ENCODE assay signal across 28 cellular contexts in the genomic region with DNA sequence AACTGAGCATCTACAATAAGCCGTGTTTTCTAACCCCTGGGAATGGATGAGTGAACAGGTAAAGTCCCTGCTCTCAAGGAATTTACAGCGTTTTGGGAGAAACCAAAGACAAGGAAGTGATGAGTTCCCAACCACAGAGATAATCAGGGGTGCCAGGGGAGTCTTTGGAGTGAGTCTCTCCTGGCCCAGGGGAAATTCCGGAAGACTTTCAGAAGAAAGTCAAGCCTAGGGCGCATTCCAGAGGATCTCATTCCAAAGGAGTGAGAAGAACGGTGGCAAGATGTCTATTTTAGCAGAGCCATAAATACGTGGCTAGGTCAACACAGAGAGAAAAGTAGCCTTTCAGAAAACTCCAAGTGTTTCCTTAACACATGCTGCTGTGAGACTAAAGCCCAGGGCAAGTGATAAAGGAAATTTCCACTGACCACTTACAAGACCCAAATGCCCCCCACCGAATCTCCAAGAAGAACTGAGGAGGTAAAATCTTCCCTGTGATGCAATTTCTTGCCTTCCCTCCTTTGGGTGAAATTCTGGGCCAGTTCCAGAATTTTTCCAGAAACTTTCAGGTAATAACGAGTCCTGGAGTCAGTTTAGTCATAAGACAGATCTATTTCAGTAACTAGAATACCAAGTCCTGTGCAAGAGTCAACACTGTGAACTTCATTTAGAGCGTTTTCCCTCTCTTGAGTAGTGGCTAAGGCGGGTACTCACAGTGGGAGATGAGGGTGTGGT.
DNase-seq lines count a peak whose midpoint lies in the region; ATAC-seq, FAIRE-seq and TF ChIP-seq lines count a peak whose summit lies in the region.
"Had no signal": no experiment of that assay in that cellular context is flagged by ENCODE, and none has a peak within 500 bp of the region (broad histone marks: within the 10 kb centered on the region; RNA-seq: fewer than 3 reads in every experiment).

No MANE protein-coding gene starts in this region.

- TF ChIP-seq CTCF in Caco-2 (IDR thresholded peaks at IDR 0.05; ENCODE audit: insufficient read depth in 1 of 2, low read depth in 1 of 2, low read length in 1 of 2, severe bottlenecking in 1 of 2, unreplicated experiment in 1 of 2), result no peak
- no peak for TF ChIP-seq CTCF in choroid plexus epithelial cell (conservative IDR thresholded peaks at IDR 0.05; ENCODE audit: low read depth, low read length)

- intact Hi-C loops in Caco-2 (cut with micrococcal nuclease; ENCODE audit: unreplicated experiment), result no loop called here

- POLR2A ChIA-PET in Caco-2 (lab: Charles Lee), result no interaction called here

- H3K9me3 ChIP-seq in Caco-2, result no peaks in the 10 kb centered on the region
- H3K9me3 ChIP-seq: BE2C, esophagus squamous epithelium, gastroesophageal sphincter, right atrium auricular region, tibial artery had no signal

- FAIRE-seq in frontal cortex (lab: Jason Lieb, UNC), result no peak
- FAIRE-seq: colon had no signal

- peaks cover 19% of the 10 kb centered on the region for H3K4me1 Mint-ChIP-seq in Caco-2 (ENCODE audit: low read depth, unreplicated experiment)
- H3K4me1 Mint-ChIP-seq: activated naive CD4-positive, alpha-beta T cell treated with anti-CD3 and anti-CD28 coated beads, Interleukin-2, amount 10 ng/mL, durations not matched to agents 7 days and 5 days; brain; CD8-positive, alpha-beta memory T cell had no signal

- BruUV-seq in Caco-2 (replicated peaks; lab: Mats Ljungman, UMichigan), result no TSS peak

- H3K9me3 Mint-ChIP-seq in Caco-2 (ENCODE audit: unreplicated experiment), result peaks cover 8% of the 10 kb centered on the region
- H3K9me3 Mint-ChIP-seq: activated naive CD4-positive, alpha-beta T cell treated with anti-CD3 and anti-CD28 coated beads, Interleukin-2, amount 10 ng/mL, durations not matched to agents 7 days and 5 days had no signal

- no peaks in the 10 kb centered on the region for H3K27me3 ChIP-seq in Caco-2 (replicated peaks; ENCODE audit: control insufficient read depth, insufficient read depth, low read length)
- H3K27me3 ChIP-seq: BE2C, esophagus squamous epithelium, gastroesophageal sphincter, right atrium auricular region, tibial artery had no signal

- H3K4me3 ChIP-seq in Caco-2 (ENCODE audit: low read depth, low read length), result no peak overlapping the region
- no peak overlapping the region for H3K4me3 ChIP-seq in choroid plexus epithelial cell (ENCODE audit: low read depth, low read length)
- H3K4me3 ChIP-seq: esophagus squamous epithelium, gastroesophageal sphincter, lung, right atrium auricular region, smooth muscle cell, tibial artery had no signal

- no peaks in the 10 kb centered on the region for H3K36me3 Mint-ChIP-seq in Caco-2 (ENCODE audit: insufficient read depth, unreplicated experiment)
- H3K36me3 Mint-ChIP-seq: activated naive CD4-positive, alpha-beta T cell treated with anti-CD3 and anti-CD28 coated beads, Interleukin-2, amount 10 ng/mL, durations not matched to agents 7 days and 5 days; brain had no signal

- CTCF ChIA-PET in Caco-2 (lab: Charles Lee), result no interaction called here

- peak; percentile 10 to 51 for DNase-seq in Caco-2
- peak; percentile 41 for DNase-seq in LoVo (ENCODE audit: low spot score)
- DNase-seq in choroid plexus epithelial cell (ENCODE audit: low read depth), result peak; percentile 8
- DNase-seq in kidney tubule cell (ENCODE audit: low spot score), result peak; percentile 98
- DNase-seq in activated CD8-positive, alpha-beta memory T cell treated with anti-CD3 and anti-CD28 coated beads, Interleukin-2, amount 50 U/mL, for 48 hours, result no peak
- DNase-seq in frontal cortex (ENCODE audit: low spot score in 2 of 2), result no peak
- DNase-seq: activated CD4-positive, alpha-beta T cell treated with anti-CD3 and anti-CD28 coated beads, Interleukin-2, amount 50 U/mL, for 4 hours; activated CD4-positive, CD25-positive, alpha-beta regulatory T cell; activated naive CD4-positive, alpha-beta T cell treated with anti-CD3 and anti-CD28 coated beads, Interleukin-2, amount 10 ng/mL, durations not matched to agents 7 days and 5 days; BE2C; CD8-positive, alpha-beta memory T cell; DMS153; effector memory CD8-positive, alpha-beta T cell; esophagus squamous epithelium; NCI-H1694; NCI-H2171; NCI-H524; stimulated activated CD4-positive, alpha-beta T cell treated with anti-CD3 and anti-CD28 coated beads, Interleukin-1b, Interleukin-23, amount 100 ng/mL, for 48 hours; tibial artery had no signal

- peaks cover 10% of the 10 kb centered on the region; the same call in 1 of the 2 replicates for H3K4me1 ChIP-seq in Caco-2
- H3K4me1 ChIP-seq: BE2C, esophagus squamous epithelium, gastroesophageal sphincter, parathyroid adenoma, right atrium auricular region had no signal

- no peaks in the 10 kb centered on the region for H3K36me3 ChIP-seq in Caco-2 (ENCODE audit: control insufficient read depth, insufficient read depth, low read length)
- H3K36me3 ChIP-seq: BE2C, esophagus squamous epithelium, gastroesophageal sphincter, right atrium auricular region, tibial artery had no signal

- peaks cover 3% of the 10 kb centered on the region for H3K27me3 Mint-ChIP-seq in Caco-2 (ENCODE audit: insufficient read depth, unreplicated experiment)
- H3K27me3 Mint-ChIP-seq: activated naive CD4-positive, alpha-beta T cell treated with anti-CD3 and anti-CD28 coated beads, Interleukin-2, amount 10 ng/mL, durations not matched to agents 7 days and 5 days; CD8-positive, alpha-beta memory T cell; effector memory CD8-positive, alpha-beta T cell had no signal

- H3K27ac Mint-ChIP-seq in Caco-2 (ENCODE audit: unreplicated experiment), result no peak overlapping the region
- H3K27ac Mint-ChIP-seq: activated naive CD4-positive, alpha-beta T cell treated with anti-CD3 and anti-CD28 coated beads, Interleukin-2, amount 10 ng/mL, durations not matched to agents 7 days and 5 days; brain; effector memory CD8-positive, alpha-beta T cell had no signal

- H3K4me3 Mint-ChIP-seq in Caco-2 (ENCODE audit: unreplicated experiment), result no peak overlapping the region
- H3K4me3 Mint-ChIP-seq: activated naive CD4-positive, alpha-beta T cell treated with anti-CD3 and anti-CD28 coated beads, Interleukin-2, amount 10 ng/mL, durations not matched to agents 7 days and 5 days; brain; CD8-positive, alpha-beta memory T cell; effector memory CD8-positive, alpha-beta T cell had no signal

- ATAC-seq in GM18519 (IDR thresholded peaks at IDR 0.05; ENCODE audit: low FRiP score, unreplicated experiment), result no peak
- ATAC-seq in GM19328 (IDR thresholded peaks at IDR 0.05; ENCODE audit: unreplicated experiment), result no peak
- ATAC-seq: effector memory CD8-positive, alpha-beta T cell; gastroesophageal sphincter had no signal

Comparison
In these comparisons a context has a peak if more than half of its experiments do, and no peak if none do; other contexts are left out.
1. DNase-seq: peak in Caco-2 (2 of 2), LoVo (single experiment), choroid plexus epithelial cell (single experiment) and kidney tubule cell (single experiment); none in activated CD8-positive, alpha-beta memory T cell treated with anti-CD3 and anti-CD28 coated beads, Interleukin-2, amount 50 U/mL, for 48 hours (single experiment) and frontal cortex (0 of 2).